In genomic region chr21:29578306-29578705, GRCh38 we compare ENCODE assay signal across 20 cellular contexts.
DNase-seq lines count a peak whose midpoint lies in the region; ATAC-seq and TF ChIP-seq lines count a peak whose summit lies in the region.
"Had no signal": no experiment of that assay in that cellular context is flagged by ENCODE, and none has a peak within 500 bp of the region (broad histone marks: within the 10 kb centered on the region; RNA-seq: fewer than 3 reads in every experiment).

No MANE protein-coding gene starts in this region.

- H3K4me2 ChIP-seq in SK-N-SH = no peak overlapping the region
- H3K4me2 ChIP-seq: BLaER1 treated with 17β-estradiol and CSF1 and Interleukin-3, amounts not matched to agents 10 nM and 100 nM had no signal

- H3K27me3 ChIP-seq in SK-N-SH (ENCODE audit: insufficient read depth) (no peaks in the 10 kb centered on the region), WERI-Rb-1 (ENCODE audit: insufficient read depth, low read depth, severe bottlenecking) (no peaks in the 10 kb centered on the region), spleen (replicated peaks in 1 of 7) (no peaks in the 10 kb centered on the region), ascending aorta (no peaks in the 10 kb centered on the region)
- H3K27me3 ChIP-seq: BLaER1 treated with 17β-estradiol and CSF1 and Interleukin-3, amounts not matched to agents 10 nM and 100 nM had no signal

- no peak overlapping the region for H2AFZ ChIP-seq in SK-N-SH (ENCODE audit: low read depth)

- no peaks in the 10 kb centered on the region for H3K9me3 ChIP-seq in SK-N-SH
- H3K9me3 ChIP-seq in WERI-Rb-1 (ENCODE audit: severe bottlenecking) = no peaks in the 10 kb centered on the region
- no peaks in the 10 kb centered on the region for H3K9me3 ChIP-seq in spleen
- H3K9me3 ChIP-seq in ascending aorta = no peaks in the 10 kb centered on the region
- H3K9me3 ChIP-seq: BE2C; BLaER1 treated with 17β-estradiol and CSF1 and Interleukin-3, amounts not matched to agents 10 nM and 100 nM; HAP-1 had no signal

- H3K4me3 ChIP-seq in SK-N-SH (ENCODE audit: low read depth in 2 of 2, low read length in 1 of 2) (no peak overlapping the region), WERI-Rb-1 (ENCODE audit: low read depth, low read length) (no peak overlapping the region), spleen (no peak overlapping the region), ascending aorta (no peak overlapping the region)
- H3K4me3 ChIP-seq: BLaER1 treated with 17β-estradiol and CSF1 and Interleukin-3, amounts not matched to agents 10 nM and 100 nM; HAP-1 had no signal

- H3K27ac ChIP-seq in SK-N-SH (ENCODE audit: low read depth in 2 of 2, low read length in 1 of 2) (no peak overlapping the region), WERI-Rb-1 (peak overlapping the region; percentile 61), spleen (peak overlapping the region in 7 of 8 donors; percentile 30 to 74 (median 55)), ascending aorta (no peak overlapping the region)
- H3K27ac ChIP-seq: 22Rv1; BLaER1 treated with 17β-estradiol and CSF1 and Interleukin-3, amounts not matched to agents 10 nM and 100 nM had no signal

- 0 out of 4 replicates have a peak, but pooled peaks of 1 of the 2 experiments have one; percentile 25 for TF ChIP-seq EP300 in SK-N-SH (IDR thresholded peaks at IDR 0.05; ENCODE audit: borderline replicate concordance in 1 of 2, low read depth in 1 of 2, low read length in 1 of 2)

- CTCF ChIA-PET in SK-N-SH (lab: Yijun Ruan, JAX) = interaction anchor here (0.9 kb wide), 1 partner anchor 13 kb away, joined by 3 read pairs; no protein-coding TSS in a partner anchor

- no peaks in the 10 kb centered on the region for H3F3A ChIP-seq in SK-N-SH (replicated peaks; ENCODE audit: insufficient read depth)

- POLR2A ChIA-PET in SK-N-SH (lab: Yijun Ruan, JAX) = no interaction called here

- DNase-seq in SK-N-SH = peak; percentile 37
- peak; percentile 7 for DNase-seq in NCI-H524 treated with DMSO at 0.1 percent for 48 hours (lab: John Stamatoyannopoulos, UW)
- DNase-seq in WERI-Rb-1 = peak; percentile 81
- DNase-seq in spleen = no peak
- no peak for DNase-seq in mucosa of gallbladder (ENCODE audit: low spot score)
- no peak for DNase-seq in ascending aorta (ENCODE audit: low spot score in 2 of 2)
- DNase-seq: ACHN; AML-193; BE2C; CD4-positive, alpha-beta T cell; CD8-positive, alpha-beta memory T cell; DMS153; DND-41; GOT3; HFFc6 had no signal

- H3K9me2 ChIP-seq in SK-N-SH = no peaks in the 10 kb centered on the region

- peaks cover 0 to 3% of the 10 kb centered on the region in 2 experiments; a peak in 1 of 4 replicates for H3K4me1 ChIP-seq in SK-N-SH (ENCODE audit: control insufficient read depth in 1 of 2, insufficient read depth in 2 of 2, low read depth in 1 of 2, low read length in 1 of 2)
- no peaks in the 10 kb centered on the region for H3K4me1 ChIP-seq in spleen
- H3K4me1 ChIP-seq in ascending aorta = no peaks in the 10 kb centered on the region
- H3K4me1 ChIP-seq: BE2C; BLaER1 treated with 17β-estradiol and CSF1 and Interleukin-3, amounts not matched to agents 10 nM and 100 nM; HAP-1 had no signal

- H3K9ac ChIP-seq in SK-N-SH = no peak overlapping the region
- H3K9ac ChIP-seq: BLaER1 treated with 17β-estradiol and CSF1 and Interleukin-3, amounts not matched to agents 10 nM and 100 nM had no signal

- no peaks in the 10 kb centered on the region for H3K79me2 ChIP-seq in SK-N-SH (ENCODE audit: insufficient read depth)

- intact Hi-C loops in spleen (cut with DNase I; ENCODE audit: low total_unique reads) (no loop called here), ascending aorta (cut with DNase I) (no loop called here)

- TF ChIP-seq CTCF in SK-N-SH (IDR thresholded peaks at IDR 0.05) = no peak
- TF ChIP-seq CTCF in WERI-Rb-1 (IDR thresholded peaks at IDR 0.05; ENCODE audit: low read depth, low read length) = no peak
- no peak for TF ChIP-seq CTCF in spleen (IDR thresholded peaks at IDR 0.05 in 8 of 11, conservative IDR thresholded peaks at IDR 0.05 in 3 of 11)
- TF ChIP-seq CTCF in ascending aorta (IDR thresholded peaks at IDR 0.05) = no peak

- no peak for TF ChIP-seq RAD21 in SK-N-SH (IDR thresholded peaks at IDR 0.05; ENCODE audit: low read length)

- no peak for TF ChIP-seq POLR2A in spleen (IDR thresholded peaks at IDR 0.05)

- H4K20me1 ChIP-seq in SK-N-SH (ENCODE audit: insufficient read depth) = no peaks in the 10 kb centered on the region
- H4K20me1 ChIP-seq: BLaER1 treated with 17β-estradiol and CSF1 and Interleukin-3, amounts not matched to agents 10 nM and 100 nM had no signal

- H3K36me3 ChIP-seq in SK-N-SH (replicated peaks in 1 of 2; ENCODE audit: control insufficient read depth in 1 of 2, insufficient read depth in 2 of 2, low read length in 1 of 2) (no peaks in the 10 kb centered on the region), WERI-Rb-1 (no peaks in the 10 kb centered on the region), spleen (no peaks in the 10 kb centered on the region), ascending aorta (no peaks in the 10 kb centered on the region)
- H3K36me3 ChIP-seq: BE2C, HAP-1 had no signal

- WGBS in SK-N-SH (ENCODE audit: low lambda C conversion rate) = 45% methylated on average over 7 of the region's 7 CpGs
- WGBS in spleen, 5 donors = 73 to 85% (median 80%) methylated on average over 7 of the region's 7 CpGs

- ATAC-seq in SK-N-SH treated with all-trans-retinoic acid at 6 μM for 48 hours = no peak
- ATAC-seq in HG03280 (IDR thresholded peaks at IDR 0.05; ENCODE audit: unreplicated experiment) = no peak

TF ChIP-seq in SK-N-SH, 30 proteins besides CTCF, POLR2A, EP300 and RAD21:
- TF ChIP-seq EZH2phosphoT487 (IDR thresholded peaks at IDR 0.05; ENCODE audit: borderline replicate concordance, low read depth) = no peak
- TF ChIP-seq, protein P1, sequence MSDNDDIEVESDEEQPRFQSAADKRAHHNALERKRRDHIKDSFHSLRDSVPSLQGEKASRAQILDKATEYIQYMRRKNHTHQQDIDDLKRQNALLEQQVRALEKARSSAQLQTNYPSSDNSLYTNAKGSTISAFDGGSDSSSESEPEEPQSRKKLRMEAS (IDR thresholded peaks at IDR 0.05; ENCODE audit: low read depth) = no peak
- no peak for TF ChIP-seq POLR2AphosphoS5 (IDR thresholded peaks at IDR 0.05; ENCODE audit: low read depth, low read length)
- TF ChIP-seq MXI1 (IDR thresholded peaks at IDR 0.05; ENCODE audit: low read depth, low read length) = no peak
- no peak for TF ChIP-seq TAF1 (IDR thresholded peaks at IDR 0.05; ENCODE audit: borderline replicate concordance, low read depth, low read length)
- TF ChIP-seq SIN3A (IDR thresholded peaks at IDR 0.05; ENCODE audit: borderline replicate concordance, low read depth, low read length) = no peak

TF ChIP-seq in SK-N-SH treated with all-trans-retinoic acid at 6 μM for 48 hours, 23 proteins besides CTCF, POLR2A, EP300 and RAD21 (continues in another document):
- no peak for TF ChIP-seq BACH2 (CRISPR knock-in tag; IDR thresholded peaks at IDR 0.05; ENCODE audit: borderline replicate concordance)
- TF ChIP-seq ZFP3 (CRISPR knock-in tag; IDR thresholded peaks at IDR 0.05) = no peak
- TF ChIP-seq ZNF8 (CRISPR knock-in tag; IDR thresholded peaks at IDR 0.05) = no peak
- TF ChIP-seq OSR1 (CRISPR knock-in tag; IDR thresholded peaks at IDR 0.05) = no peak
- TF ChIP-seq TCF4 (CRISPR knock-in tag; IDR thresholded peaks at IDR 0.05; ENCODE audit: borderline replicate concordance) = no peak
- no peak for TF ChIP-seq TOX (CRISPR knock-in tag; IDR thresholded peaks at IDR 0.05; ENCODE audit: borderline replicate concordance)
- no peak for TF ChIP-seq PPARA (CRISPR knock-in tag; IDR thresholded peaks at IDR 0.05; ENCODE audit: borderline replicate concordance)
- TF ChIP-seq POU6F1 (CRISPR knock-in tag; IDR thresholded peaks at IDR 0.05; ENCODE audit: borderline replicate concordance, low read depth) = no peak
- no peak for TF ChIP-seq PATZ1 (CRISPR knock-in tag; IDR thresholded peaks at IDR 0.05; ENCODE audit: borderline replicate concordance)
- no peak for TF ChIP-seq ZC3H10 (CRISPR knock-in tag; IDR thresholded peaks at IDR 0.05)
- TF ChIP-seq GLIS3 (CRISPR knock-in tag; IDR thresholded peaks at IDR 0.05) = no peak
- no peak for TF ChIP-seq ARNTL (CRISPR knock-in tag; IDR thresholded peaks at IDR 0.05; ENCODE audit: borderline replicate concordance, low read depth)

Comparison
In these comparisons a context has a peak if more than half of its experiments do, and no peak if none do; other contexts are left out.
1. DNase-seq: peak in SK-N-SH (single experiment), NCI-H524 treated with DMSO at 0.1 percent for 48 hours (single experiment) and WERI-Rb-1 (single experiment); none in spleen (single experiment), mucosa of gallbladder (single experiment) and ascending aorta (0 of 2).
2. H3K27ac ChIP-seq: peak in WERI-Rb-1 (single experiment) and spleen (7 of 8); none in SK-N-SH (0 of 2) and ascending aorta (0 of 2).